In genomic region chr16:46839986-46840443, GRCh38 we compare ENCODE assay signal across 1 cellular context.
A peak's percentile ranks its signal among the peaks of the same experiment; 100 is the strongest.
TF ChIP-seq lines count a peak whose summit lies in the region.

No MANE protein-coding gene starts in this region.

TF ChIP-seq in HepG2, 621 proteins besides CTCF, POLR2A, EP300 and RAD21 (continued from another document and continues in another):
- TF ChIP-seq, protein P1, sequence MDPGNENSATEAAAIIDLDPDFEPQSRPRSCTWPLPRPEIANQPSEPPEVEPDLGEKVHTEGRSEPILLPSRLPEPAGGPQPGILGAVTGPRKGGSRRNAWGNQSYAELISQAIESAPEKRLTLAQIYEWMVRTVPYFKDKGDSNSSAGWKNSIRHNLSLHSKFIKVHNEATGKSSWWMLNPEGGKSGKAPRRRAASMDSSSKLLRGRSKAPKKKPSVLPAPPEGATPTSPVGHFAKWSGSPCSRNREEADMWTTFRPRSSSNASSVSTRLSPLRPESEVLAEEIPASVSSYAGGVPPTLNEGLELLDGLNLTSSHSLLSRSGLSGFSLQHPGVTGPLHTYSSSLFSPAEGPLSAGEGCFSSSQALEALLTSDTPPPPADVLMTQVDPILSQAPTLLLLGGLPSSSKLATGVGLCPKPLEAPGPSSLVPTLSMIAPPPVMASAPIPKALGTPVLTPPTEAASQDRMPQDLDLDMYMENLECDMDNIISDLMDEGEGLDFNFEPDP (CRISPR knock-in tag; conservative IDR thresholded peaks at IDR 0.05) = no peak
- TF ChIP-seq, protein P2, sequence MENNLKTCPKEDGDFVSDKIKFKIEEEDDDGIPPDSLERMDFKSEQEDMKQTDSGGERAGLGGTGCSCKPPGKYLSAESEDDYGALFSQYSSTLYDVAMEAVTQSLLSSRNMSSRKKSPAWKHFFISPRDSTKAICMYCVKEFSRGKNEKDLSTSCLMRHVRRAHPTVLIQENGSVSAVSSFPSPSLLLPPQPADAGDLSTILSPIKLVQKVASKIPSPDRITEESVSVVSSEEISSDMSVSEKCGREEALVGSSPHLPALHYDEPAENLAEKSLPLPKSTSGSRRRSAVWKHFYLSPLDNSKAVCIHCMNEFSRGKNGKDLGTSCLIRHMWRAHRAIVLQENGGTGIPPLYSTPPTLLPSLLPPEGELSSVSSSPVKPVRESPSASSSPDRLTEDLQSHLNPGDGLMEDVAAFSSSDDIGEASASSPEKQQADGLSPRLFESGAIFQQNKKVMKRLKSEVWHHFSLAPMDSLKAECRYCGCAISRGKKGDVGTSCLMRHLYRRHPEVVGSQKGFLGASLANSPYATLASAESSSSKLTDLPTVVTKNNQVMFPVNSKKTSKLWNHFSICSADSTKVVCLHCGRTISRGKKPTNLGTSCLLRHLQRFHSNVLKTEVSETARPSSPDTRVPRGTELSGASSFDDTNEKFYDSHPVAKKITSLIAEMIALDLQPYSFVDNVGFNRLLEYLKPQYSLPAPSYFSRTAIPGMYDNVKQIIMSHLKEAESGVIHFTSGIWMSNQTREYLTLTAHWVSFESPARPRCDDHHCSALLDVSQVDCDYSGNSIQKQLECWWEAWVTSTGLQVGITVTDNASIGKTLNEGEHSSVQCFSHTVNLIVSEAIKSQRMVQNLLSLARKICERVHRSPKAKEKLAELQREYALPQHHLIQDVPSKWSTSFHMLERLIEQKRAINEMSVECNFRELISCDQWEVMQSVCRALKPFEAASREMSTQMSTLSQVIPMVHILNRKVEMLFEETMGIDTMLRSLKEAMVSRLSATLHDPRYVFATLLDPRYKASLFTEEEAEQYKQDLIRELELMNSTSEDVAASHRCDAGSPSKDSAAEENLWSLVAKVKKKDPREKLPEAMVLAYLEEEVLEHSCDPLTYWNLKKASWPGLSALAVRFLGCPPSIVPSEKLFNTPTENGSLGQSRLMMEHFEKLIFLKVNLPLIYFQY (CRISPR knock-in tag; IDR thresholded peaks at IDR 0.05; ENCODE audit: borderline replicate concordance) = no peak
- TF ChIP-seq THAP7 (CRISPR knock-in tag; IDR thresholded peaks at IDR 0.05) (no peak), SNRNP70 (IDR thresholded peaks at IDR 0.05; ENCODE audit: low read depth, low read length) (no peak), RFXANK (CRISPR knock-in tag; IDR thresholded peaks at IDR 0.05) (0 out of 2 replicates have a peak, but pooled peaks have one; percentile 18), ZEB1 (IDR thresholded peaks at IDR 0.05; ENCODE audit: insufficient replicate concordance, low read depth) (no peak), CERS6 (CRISPR knock-in tag; IDR thresholded peaks at IDR 0.05) (no peak), ATF7-NPFF (CRISPR knock-in tag; IDR thresholded peaks at IDR 0.05; ENCODE audit: low read depth) (no peak), MEF2D (CRISPR knock-in tag; IDR thresholded peaks at IDR 0.05) (no peak), ARID5B (CRISPR knock-in tag; IDR thresholded peaks at IDR 0.05) (peak; percentile 32; the same call in 1 of the 2 replicates), FLYWCH1 (CRISPR knock-in tag; IDR thresholded peaks at IDR 0.05) (no peak), GATAD2A (CRISPR knock-in tag; IDR thresholded peaks at IDR 0.05) (peak; percentile 15; the same call in 1 of the 2 replicates), TEF (CRISPR knock-in tag; IDR thresholded peaks at IDR 0.05) (no peak), SALL2 (CRISPR knock-in tag; IDR thresholded peaks at IDR 0.05) (no peak), ZNF530 (CRISPR knock-in tag; IDR thresholded peaks at IDR 0.05; ENCODE audit: low read depth) (no peak), MTF2 (CRISPR knock-in tag; IDR thresholded peaks at IDR 0.05; ENCODE audit: borderline replicate concordance) (no peak), ZNF256 (CRISPR knock-in tag; conservative IDR thresholded peaks at IDR 0.05) (no peak), MXI1 (IDR thresholded peaks at IDR 0.05; ENCODE audit: borderline replicate concordance, low read depth, low read length) (0 out of 3 replicates have a peak, but pooled peaks have one; percentile 26), SALL1 (CRISPR knock-in tag; IDR thresholded peaks at IDR 0.05) (peak; percentile 42; the same call in 1 of the 2 replicates), HMG20A (CRISPR knock-in tag; IDR thresholded peaks at IDR 0.05; ENCODE audit: borderline replicate concordance) (0 out of 2 replicates have a peak, but pooled peaks have one; percentile 5), SIN3B (IDR thresholded peaks at IDR 0.05; ENCODE audit: low read length) (no peak; the same call in 1 of the 2 replicates), YEATS4 (CRISPR knock-in tag; IDR thresholded peaks at IDR 0.05; ENCODE audit: borderline replicate concordance) (0 out of 2 replicates have a peak, but pooled peaks have one; percentile 26), JDP2 (CRISPR knock-in tag; IDR thresholded peaks at IDR 0.05; ENCODE audit: borderline replicate concordance) (no peak), SMYD3 (CRISPR knock-in tag; IDR thresholded peaks at IDR 0.05) (0 out of 2 replicates have a peak, but pooled peaks have one; percentile 34), KAT7 (CRISPR knock-in tag; IDR thresholded peaks at IDR 0.05; ENCODE audit: borderline replicate concordance) (no peak)
- TF ChIP-seq, protein P3, sequence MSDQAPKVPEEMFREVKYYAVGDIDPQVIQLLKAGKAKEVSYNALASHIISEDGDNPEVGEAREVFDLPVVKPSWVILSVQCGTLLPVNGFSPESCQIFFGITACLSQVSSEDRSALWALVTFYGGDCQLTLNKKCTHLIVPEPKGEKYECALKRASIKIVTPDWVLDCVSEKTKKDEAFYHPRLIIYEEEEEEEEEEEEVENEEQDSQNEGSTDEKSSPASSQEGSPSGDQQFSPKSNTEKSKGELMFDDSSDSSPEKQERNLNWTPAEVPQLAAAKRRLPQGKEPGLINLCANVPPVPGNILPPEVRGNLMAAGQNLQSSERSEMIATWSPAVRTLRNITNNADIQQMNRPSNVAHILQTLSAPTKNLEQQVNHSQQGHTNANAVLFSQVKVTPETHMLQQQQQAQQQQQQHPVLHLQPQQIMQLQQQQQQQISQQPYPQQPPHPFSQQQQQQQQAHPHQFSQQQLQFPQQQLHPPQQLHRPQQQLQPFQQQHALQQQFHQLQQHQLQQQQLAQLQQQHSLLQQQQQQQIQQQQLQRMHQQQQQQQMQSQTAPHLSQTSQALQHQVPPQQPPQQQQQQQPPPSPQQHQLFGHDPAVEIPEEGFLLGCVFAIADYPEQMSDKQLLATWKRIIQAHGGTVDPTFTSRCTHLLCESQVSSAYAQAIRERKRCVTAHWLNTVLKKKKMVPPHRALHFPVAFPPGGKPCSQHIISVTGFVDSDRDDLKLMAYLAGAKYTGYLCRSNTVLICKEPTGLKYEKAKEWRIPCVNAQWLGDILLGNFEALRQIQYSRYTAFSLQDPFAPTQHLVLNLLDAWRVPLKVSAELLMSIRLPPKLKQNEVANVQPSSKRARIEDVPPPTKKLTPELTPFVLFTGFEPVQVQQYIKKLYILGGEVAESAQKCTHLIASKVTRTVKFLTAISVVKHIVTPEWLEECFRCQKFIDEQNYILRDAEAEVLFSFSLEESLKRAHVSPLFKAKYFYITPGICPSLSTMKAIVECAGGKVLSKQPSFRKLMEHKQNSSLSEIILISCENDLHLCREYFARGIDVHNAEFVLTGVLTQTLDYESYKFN (CRISPR knock-in tag; conservative IDR thresholded peaks at IDR 0.05) = peak; percentile 77
- TF ChIP-seq, protein P4, sequence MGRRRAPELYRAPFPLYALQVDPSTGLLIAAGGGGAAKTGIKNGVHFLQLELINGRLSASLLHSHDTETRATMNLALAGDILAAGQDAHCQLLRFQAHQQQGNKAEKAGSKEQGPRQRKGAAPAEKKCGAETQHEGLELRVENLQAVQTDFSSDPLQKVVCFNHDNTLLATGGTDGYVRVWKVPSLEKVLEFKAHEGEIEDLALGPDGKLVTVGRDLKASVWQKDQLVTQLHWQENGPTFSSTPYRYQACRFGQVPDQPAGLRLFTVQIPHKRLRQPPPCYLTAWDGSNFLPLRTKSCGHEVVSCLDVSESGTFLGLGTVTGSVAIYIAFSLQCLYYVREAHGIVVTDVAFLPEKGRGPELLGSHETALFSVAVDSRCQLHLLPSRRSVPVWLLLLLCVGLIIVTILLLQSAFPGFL (CRISPR knock-in tag; IDR thresholded peaks at IDR 0.05) = no peak
- TF ChIP-seq, protein P5, sequence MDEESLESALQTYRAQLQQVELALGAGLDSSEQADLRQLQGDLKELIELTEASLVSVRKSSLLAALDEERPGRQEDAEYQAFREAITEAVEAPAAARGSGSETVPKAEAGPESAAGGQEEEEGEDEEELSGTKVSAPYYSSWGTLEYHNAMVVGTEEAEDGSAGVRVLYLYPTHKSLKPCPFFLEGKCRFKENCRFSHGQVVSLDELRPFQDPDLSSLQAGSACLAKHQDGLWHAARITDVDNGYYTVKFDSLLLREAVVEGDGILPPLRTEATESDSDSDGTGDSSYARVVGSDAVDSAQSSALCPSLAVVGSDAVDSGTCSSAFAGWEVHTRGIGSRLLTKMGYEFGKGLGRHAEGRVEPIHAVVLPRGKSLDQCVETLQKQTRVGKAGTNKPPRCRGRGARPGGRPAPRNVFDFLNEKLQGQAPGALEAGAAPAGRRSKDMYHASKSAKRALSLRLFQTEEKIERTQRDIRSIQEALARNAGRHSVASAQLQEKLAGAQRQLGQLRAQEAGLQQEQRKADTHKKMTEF (CRISPR knock-in tag; IDR thresholded peaks at IDR 0.05) = peak; percentile 79
- TF ChIP-seq, protein P6, sequence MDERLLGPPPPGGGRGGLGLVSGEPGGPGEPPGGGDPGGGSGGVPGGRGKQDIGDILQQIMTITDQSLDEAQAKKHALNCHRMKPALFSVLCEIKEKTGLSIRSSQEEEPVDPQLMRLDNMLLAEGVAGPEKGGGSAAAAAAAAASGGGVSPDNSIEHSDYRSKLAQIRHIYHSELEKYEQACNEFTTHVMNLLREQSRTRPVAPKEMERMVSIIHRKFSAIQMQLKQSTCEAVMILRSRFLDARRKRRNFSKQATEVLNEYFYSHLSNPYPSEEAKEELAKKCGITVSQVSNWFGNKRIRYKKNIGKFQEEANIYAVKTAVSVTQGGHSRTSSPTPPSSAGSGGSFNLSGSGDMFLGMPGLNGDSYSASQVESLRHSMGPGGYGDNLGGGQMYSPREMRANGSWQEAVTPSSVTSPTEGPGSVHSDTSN (CRISPR knock-in tag; IDR thresholded peaks at IDR 0.05) = peak; percentile 54; the same call in 1 of the 2 replicates
- TF ChIP-seq, protein P7, sequence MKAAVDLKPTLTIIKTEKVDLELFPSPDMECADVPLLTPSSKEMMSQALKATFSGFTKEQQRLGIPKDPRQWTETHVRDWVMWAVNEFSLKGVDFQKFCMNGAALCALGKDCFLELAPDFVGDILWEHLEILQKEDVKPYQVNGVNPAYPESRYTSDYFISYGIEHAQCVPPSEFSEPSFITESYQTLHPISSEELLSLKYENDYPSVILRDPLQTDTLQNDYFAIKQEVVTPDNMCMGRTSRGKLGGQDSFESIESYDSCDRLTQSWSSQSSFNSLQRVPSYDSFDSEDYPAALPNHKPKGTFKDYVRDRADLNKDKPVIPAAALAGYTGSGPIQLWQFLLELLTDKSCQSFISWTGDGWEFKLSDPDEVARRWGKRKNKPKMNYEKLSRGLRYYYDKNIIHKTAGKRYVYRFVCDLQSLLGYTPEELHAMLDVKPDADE (CRISPR knock-in tag; IDR thresholded peaks at IDR 0.05) = no peak
- TF ChIP-seq, protein P8, sequence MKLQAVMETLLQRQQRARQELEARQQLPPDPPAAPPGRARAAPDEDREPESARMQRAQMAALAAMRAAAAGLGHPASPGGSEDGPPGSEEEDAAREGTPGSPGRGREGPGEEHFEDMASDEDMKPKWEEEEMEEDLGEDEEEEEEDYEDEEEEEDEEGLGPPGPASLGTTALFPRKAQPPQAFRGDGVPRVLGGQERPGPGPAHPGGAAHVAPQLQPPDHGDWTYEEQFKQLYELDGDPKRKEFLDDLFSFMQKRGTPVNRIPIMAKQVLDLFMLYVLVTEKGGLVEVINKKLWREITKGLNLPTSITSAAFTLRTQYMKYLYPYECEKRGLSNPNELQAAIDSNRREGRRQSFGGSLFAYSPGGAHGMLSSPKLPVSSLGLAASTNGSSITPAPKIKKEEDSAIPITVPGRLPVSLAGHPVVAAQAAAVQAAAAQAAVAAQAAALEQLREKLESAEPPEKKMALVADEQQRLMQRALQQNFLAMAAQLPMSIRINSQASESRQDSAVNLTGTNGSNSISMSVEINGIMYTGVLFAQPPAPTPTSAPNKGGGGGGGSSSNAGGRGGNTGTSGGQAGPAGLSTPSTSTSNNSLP (IDR thresholded peaks at IDR 0.05; ENCODE audit: low read depth, low read length) = no peak
